1 cellular context compared by ENCODE assay signal in the genomic region with DNA sequence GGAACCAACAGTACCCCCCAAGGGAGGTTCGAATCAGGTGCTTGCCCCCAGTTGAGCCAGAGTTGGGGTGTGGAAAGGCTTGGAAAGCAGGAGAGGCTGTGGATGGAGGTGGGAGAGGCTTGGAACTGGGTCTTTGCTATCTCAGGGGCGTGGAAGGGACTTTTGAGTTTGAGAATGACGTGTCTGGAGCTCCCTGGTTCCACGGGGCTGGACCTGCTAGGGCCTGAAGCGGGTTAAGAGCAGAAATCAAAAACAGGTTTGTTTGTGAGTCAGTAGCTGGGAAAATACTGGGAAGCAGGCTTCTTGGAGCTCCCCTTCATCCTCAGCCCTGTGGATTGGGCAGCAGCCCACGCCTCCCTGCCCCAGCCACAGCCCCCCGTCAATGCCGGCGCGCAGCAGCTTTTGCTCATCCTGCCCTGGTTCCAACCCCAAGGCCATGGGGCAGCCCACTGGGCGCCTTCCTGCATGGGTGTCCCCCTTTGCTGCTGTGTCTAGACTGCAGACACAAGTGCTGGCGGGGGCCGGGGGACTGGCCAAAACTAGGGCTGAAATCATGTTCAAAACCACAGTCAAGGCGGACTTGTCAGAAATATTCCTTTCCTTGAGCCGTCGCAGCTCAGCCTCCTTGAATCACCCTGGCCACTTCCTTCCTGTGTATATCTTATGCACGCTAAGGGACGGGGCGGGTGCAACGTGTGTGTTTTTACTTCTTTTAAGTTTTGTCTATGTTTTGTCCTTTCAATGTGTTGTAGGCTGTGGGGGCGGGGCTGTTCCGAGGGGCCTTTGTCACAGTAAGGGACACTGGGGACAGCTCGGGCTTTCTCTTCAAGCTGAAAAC.
TF ChIP-seq lines count a peak whose summit lies in the region.

No MANE protein-coding gene starts in this region.

TF ChIP-seq in HCT116, 20 proteins besides CTCF, POLR2A, EP300 and RAD21 (continued from another document):
- TF ChIP-seq, protein P1, sequence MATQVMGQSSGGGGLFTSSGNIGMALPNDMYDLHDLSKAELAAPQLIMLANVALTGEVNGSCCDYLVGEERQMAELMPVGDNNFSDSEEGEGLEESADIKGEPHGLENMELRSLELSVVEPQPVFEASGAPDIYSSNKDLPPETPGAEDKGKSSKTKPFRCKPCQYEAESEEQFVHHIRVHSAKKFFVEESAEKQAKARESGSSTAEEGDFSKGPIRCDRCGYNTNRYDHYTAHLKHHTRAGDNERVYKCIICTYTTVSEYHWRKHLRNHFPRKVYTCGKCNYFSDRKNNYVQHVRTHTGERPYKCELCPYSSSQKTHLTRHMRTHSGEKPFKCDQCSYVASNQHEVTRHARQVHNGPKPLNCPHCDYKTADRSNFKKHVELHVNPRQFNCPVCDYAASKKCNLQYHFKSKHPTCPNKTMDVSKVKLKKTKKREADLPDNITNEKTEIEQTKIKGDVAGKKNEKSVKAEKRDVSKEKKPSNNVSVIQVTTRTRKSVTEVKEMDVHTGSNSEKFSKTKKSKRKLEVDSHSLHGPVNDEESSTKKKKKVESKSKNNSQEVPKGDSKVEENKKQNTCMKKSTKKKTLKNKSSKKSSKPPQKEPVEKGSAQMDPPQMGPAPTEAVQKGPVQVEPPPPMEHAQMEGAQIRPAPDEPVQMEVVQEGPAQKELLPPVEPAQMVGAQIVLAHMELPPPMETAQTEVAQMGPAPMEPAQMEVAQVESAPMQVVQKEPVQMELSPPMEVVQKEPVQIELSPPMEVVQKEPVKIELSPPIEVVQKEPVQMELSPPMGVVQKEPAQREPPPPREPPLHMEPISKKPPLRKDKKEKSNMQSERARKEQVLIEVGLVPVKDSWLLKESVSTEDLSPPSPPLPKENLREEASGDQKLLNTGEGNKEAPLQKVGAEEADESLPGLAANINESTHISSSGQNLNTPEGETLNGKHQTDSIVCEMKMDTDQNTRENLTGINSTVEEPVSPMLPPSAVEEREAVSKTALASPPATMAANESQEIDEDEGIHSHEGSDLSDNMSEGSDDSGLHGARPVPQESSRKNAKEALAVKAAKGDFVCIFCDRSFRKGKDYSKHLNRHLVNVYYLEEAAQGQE (IDR thresholded peaks at IDR 0.05; ENCODE audit: low read depth), result no peak
- TF ChIP-seq ELF1 (IDR thresholded peaks at IDR 0.05; ENCODE audit: borderline replicate concordance, low read depth) (no peak), POLR2AphosphoS5 (IDR thresholded peaks at IDR 0.05; ENCODE audit: low read depth, low read length) (no peak), ZNF274 (IDR thresholded peaks at IDR 0.05; ENCODE audit: low read depth, low read length) (no peak), FOSL1 (IDR thresholded peaks at IDR 0.05; ENCODE audit: low read depth) (no peak), TCF7L2 (IDR thresholded peaks at IDR 0.05; ENCODE audit: borderline replicate concordance, extremely low read depth, insufficient read depth, insufficient read length) (no peak), SP1 (IDR thresholded peaks at IDR 0.05; ENCODE audit: low read depth) (no peak)
TF ChIP-seq in HCT116: peak in this region for 0.
